ENCODE assay signal across 8 cellular contexts in the genomic region with DNA sequence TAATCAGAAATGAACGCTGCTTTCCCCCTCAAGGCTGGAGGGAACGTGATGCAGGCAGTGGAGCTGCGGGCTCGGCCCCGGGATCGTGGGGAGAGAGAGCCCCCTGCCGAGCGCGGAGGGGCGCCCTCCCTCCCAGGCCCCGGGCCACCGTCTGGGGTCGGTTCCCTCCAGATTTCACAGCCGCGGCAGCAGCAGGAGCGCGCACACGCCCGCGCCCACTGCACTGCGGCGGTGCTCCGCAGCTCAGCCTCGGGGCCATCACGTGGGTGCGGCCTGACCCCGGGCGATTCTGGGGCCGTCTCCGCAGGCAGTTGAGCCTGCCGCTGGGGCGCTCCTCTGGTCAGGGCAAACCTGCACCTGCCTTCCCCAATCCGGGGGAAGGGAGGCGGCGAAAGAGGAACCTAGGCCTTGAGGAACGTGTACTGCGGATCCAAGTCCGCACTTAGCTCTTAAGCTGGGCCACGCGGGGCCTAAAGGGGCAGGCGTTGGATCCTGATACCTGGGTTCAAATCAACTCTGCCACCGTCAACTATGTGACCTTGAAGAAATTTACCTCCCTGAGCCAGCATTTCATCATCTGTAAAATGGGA. TPM values are rescaled to one million over a fixed set of nuclear protein-coding genes. Genes with fewer than 3 reads are reported as not detected.
DNase-seq lines count a peak whose midpoint lies in the region; ATAC-seq and TF ChIP-seq lines count a peak whose summit lies in the region.

No MANE protein-coding gene starts in this region.

- no peaks in the 10 kb centered on the region for H3K9me3 Mint-ChIP-seq in CD4-positive, alpha-beta T cell
- H3K9me3 Mint-ChIP-seq in activated naive CD4-positive, alpha-beta T cell treated with anti-CD3 and anti-CD28 coated beads, Interleukin-2, amount 10 ng/mL, durations not matched to agents 7 days and 5 days = no peaks in the 10 kb centered on the region

- no peak overlapping the region for H3K27ac ChIP-seq in CD4-positive, alpha-beta T cell (ENCODE audit: low read depth, low read length)

- CTCF ChIA-PET in CD4-positive, alpha-beta T cell (lab: Charles Lee) = interaction anchor here (1.0 to 2.5 kb wide), 5 partner anchors 26 to 244 kb away, joined by 3 to 6 read pairs (median 3); no protein-coding TSS in a partner anchor
- CTCF ChIA-PET in activated naive CD4-positive, alpha-beta T cell treated with anti-CD3 and anti-CD28 coated beads, Interleukin-2, amount 10 ng/mL, durations not matched to agents 7 days and 5 days (lab: Charles Lee) = interaction anchor here (1.6 to 2.2 kb wide), 2 partner anchors 35 to 46 kb away, joined by 5 to 14 read pairs; no protein-coding TSS in a partner anchor

- peak overlapping the region; percentile 39 for H3K4me3 Mint-ChIP-seq in CD4-positive, alpha-beta T cell
- no peak overlapping the region for H3K4me3 Mint-ChIP-seq in activated naive CD4-positive, alpha-beta T cell treated with anti-CD3 and anti-CD28 coated beads, Interleukin-2, amount 10 ng/mL, durations not matched to agents 7 days and 5 days

- H3K9me3 ChIP-seq in CD4-positive, alpha-beta T cell (ENCODE audit: control insufficient read depth, low read length) = no peaks in the 10 kb centered on the region

- POLR2A ChIA-PET in CD4-positive, alpha-beta T cell (lab: Charles Lee) = interaction anchor here (0.8 to 2.1 kb wide), 4 partner anchors 9 to 54 kb away, joined by 3 to 20 read pairs (median 4); partner anchors contain the start of genes DELE1 and RNF14

- peaks cover 34% of the 10 kb centered on the region for H3K27me3 Mint-ChIP-seq in CD4-positive, alpha-beta T cell
- H3K27me3 Mint-ChIP-seq in activated naive CD4-positive, alpha-beta T cell treated with anti-CD3 and anti-CD28 coated beads, Interleukin-2, amount 10 ng/mL, durations not matched to agents 7 days and 5 days = peaks cover 71% of the 10 kb centered on the region

- DNase-seq in CD4-positive, alpha-beta T cell = peak in 4 of 10 experiments; percentile 3 to 37 (median 9)
- DNase-seq in HuH-7 (ENCODE audit: low spot score) = peak; percentile 60
- peak; percentile 27 for DNase-seq in activated naive CD4-positive, alpha-beta T cell treated with anti-CD3 and anti-CD28 coated beads, Interleukin-2, amount 10 ng/mL, durations not matched to agents 7 days and 5 days
- peak; percentile 86 for DNase-seq in cardiac septum (ENCODE audit: low spot score)
- no peak for DNase-seq in omental fat pad (ENCODE audit: low spot score)
- no peak for DNase-seq in NCI-H2029 (lab: John Stamatoyannopoulos, UW)
- DNase-seq in NCI-H446 (lab: John Stamatoyannopoulos, UW) = no peak

- H3K36me3 Mint-ChIP-seq in CD4-positive, alpha-beta T cell (ENCODE audit: low read depth) = no peaks in the 10 kb centered on the region
- H3K36me3 Mint-ChIP-seq in activated naive CD4-positive, alpha-beta T cell treated with anti-CD3 and anti-CD28 coated beads, Interleukin-2, amount 10 ng/mL, durations not matched to agents 7 days and 5 days = no peaks in the 10 kb centered on the region

- no peak for TF ChIP-seq CTCF in CD4-positive, alpha-beta T cell (IDR thresholded peaks at IDR 0.05)
- TF ChIP-seq CTCF in omental fat pad (IDR thresholded peaks at IDR 0.05) = no peak

- intact Hi-C loops in CD4-positive, alpha-beta T cell (cut with DNase I, micrococcal nuclease) = no loop called here
- intact Hi-C loops in cardiac septum (cut with DNase I) = no loop called here

- peaks cover 16% of the 10 kb centered on the region for H3K4me1 Mint-ChIP-seq in CD4-positive, alpha-beta T cell (ENCODE audit: low read depth)
- peaks cover 14% of the 10 kb centered on the region for H3K4me1 Mint-ChIP-seq in activated naive CD4-positive, alpha-beta T cell treated with anti-CD3 and anti-CD28 coated beads, Interleukin-2, amount 10 ng/mL, durations not matched to agents 7 days and 5 days

- peaks cover 32% of the 10 kb centered on the region for H3K27me3 ChIP-seq in CD4-positive, alpha-beta T cell (ENCODE audit: control insufficient read depth, insufficient read depth, low read length)

- peak; percentile 49 for ATAC-seq in CD4-positive, alpha-beta T cell (ENCODE audit: poor library complexity)
- ATAC-seq in GM19372 (IDR thresholded peaks at IDR 0.05; ENCODE audit: low read depth, unreplicated experiment) = peak; percentile 74
- ATAC-seq in omental fat pad (ENCODE audit: low FRiP score) = peak; percentile 41

- no peak overlapping the region for H3K27ac Mint-ChIP-seq in CD4-positive, alpha-beta T cell
- H3K27ac Mint-ChIP-seq in activated naive CD4-positive, alpha-beta T cell treated with anti-CD3 and anti-CD28 coated beads, Interleukin-2, amount 10 ng/mL, durations not matched to agents 7 days and 5 days = no peak overlapping the region

RNA-seq across cellular contexts. Expression of gene DELE1, which starts 9.4 kb away (rescaled TPM):
- total RNA-seq in CD4-positive, alpha-beta T cell = 10 to 100 TPM; 60.0 to 61.1 TPM
- total RNA-seq in cardiac septum (115 TPM), omental fat pad (10 to 100 TPM; 57.3 to 87.5 (median 61.0) TPM)

RNA-seq across cellular contexts. Expression of gene PCDH1, which starts 36.0 kb away (rescaled TPM):
- total RNA-seq in CD4-positive, alpha-beta T cell = under 1 TPM in 1 of 2 experiments, not detected in 1; 0.17 TPM
- total RNA-seq in cardiac septum = 16.9 TPM
- total RNA-seq in omental fat pad = 100 to 1,000 TPM in 1 of 4 donors, 10 to 100 TPM in 3; 10.6 to 148 (median 50.6) TPM

RNA-seq across cellular contexts. Expression of gene PCDH12, which starts 43.8 kb away (rescaled TPM):
- total RNA-seq in CD4-positive, alpha-beta T cell = not detected
- total RNA-seq in cardiac septum = 4.9 TPM
- total RNA-seq in omental fat pad = 10 to 100 TPM in 1 of 4 donors, 1 to 10 TPM in 3; 4.0 to 18.9 (median 6.7) TPM

RNA-seq across cellular contexts. Expression of gene RNF14, which starts 54.7 kb away (rescaled TPM):
- 10 to 100 TPM in 1 of 2 experiments, 1 to 10 TPM in 1; 8.9 to 10.7 TPM for total RNA-seq in CD4-positive, alpha-beta T cell
- total RNA-seq in cardiac septum (104 TPM), omental fat pad (100 to 1,000 TPM in 1 of 4 donors, 10 to 100 TPM in 3; 47.3 to 107 (median 66.7) TPM)

Comparison
In these comparisons a context has a peak if more than half of its experiments do, and no peak if none do; other contexts are left out.
1. DNase-seq: peak in HuH-7 (single experiment), activated naive CD4-positive, alpha-beta T cell treated with anti-CD3 and anti-CD28 coated beads, Interleukin-2, amount 10 ng/mL, durations not matched to agents 7 days and 5 days (single experiment) and cardiac septum (single experiment); none in omental fat pad (single experiment), NCI-H2029 (single experiment) and NCI-H446 (0 of 2).
2. RNA of gene PCDH1, which starts 36.0 kb away (total RNA-seq): 10.6 to 148 TPM in omental fat pad and 16.9 TPM in cardiac septum (single experiment); 0.17 TPM in CD4-positive, alpha-beta T cell; every median in the first group is over 4 times any median in the second.
3. Peak in every context shown above with its lines, with median percentiles within 50 percentile points of each other: ATAC-seq.